Comparison of ENCODE assay signal across 10 cellular contexts in the genomic region with DNA sequence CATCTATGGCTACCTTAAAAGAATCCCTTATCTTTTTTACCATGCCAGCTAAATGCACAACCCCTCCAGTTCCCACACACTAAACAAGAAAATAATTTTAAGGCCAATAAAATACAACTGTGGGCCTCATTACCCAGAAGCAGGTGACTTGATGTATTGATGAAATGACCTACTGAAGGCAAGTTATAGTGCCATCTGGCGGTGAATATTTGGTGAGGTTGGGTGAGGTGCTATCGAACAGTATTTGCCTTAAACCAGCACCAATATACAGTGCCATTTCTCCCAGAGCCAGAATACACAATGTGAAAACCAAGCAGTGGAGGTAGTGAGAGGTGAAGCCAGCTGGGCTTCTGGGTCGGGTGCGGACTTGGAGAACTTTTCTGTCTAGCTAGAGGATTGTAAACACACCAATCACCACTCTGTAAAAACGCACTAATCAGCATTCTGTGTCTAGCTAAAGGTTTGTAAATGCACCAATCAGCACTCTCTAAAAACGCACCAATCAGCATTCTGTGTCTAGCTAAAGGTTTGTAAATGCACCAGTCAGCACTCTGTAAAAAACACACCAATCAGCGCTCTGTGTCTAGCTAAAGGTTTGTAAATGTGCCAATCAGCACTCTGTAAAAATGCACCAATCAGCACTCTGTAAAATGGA. TPM values are rescaled to one million over a fixed set of nuclear protein-coding genes. Genes with fewer than 3 reads are reported as not detected.
DNase-seq lines count a peak whose midpoint lies in the region; ATAC-seq, FAIRE-seq and TF ChIP-seq lines count a peak whose summit lies in the region.
"Not testable (repeated sequence)": the region's sequence is repeated elsewhere in the genome, so short reads cannot be mapped to it uniquely, and the experiment has no call there.
"Had no signal": no experiment of that assay in that cellular context is flagged by ENCODE, and none has a peak within 500 bp of the region (broad histone marks: within the 10 kb centered on the region; RNA-seq: fewer than 3 reads in every experiment).

No MANE protein-coding gene starts in this region.

- H3K27me3 Mint-ChIP-seq in activated T-cell treated with anti-CD3 and anti-CD28 coated beads, Interleukin-2, amount 50 U/mL, for 72 hours (ENCODE audit: low read depth): peaks cover 13% of the 10 kb centered on the region
- peaks cover 29% of the 10 kb centered on the region for H3K27me3 Mint-ChIP-seq in endodermal cell (ENCODE audit: insufficient read depth)
- H3K27me3 Mint-ChIP-seq in progenitor cell of endocrine pancreas: peaks cover 31% of the 10 kb centered on the region

- H3K4me3 Mint-ChIP-seq in activated T-cell treated with anti-CD3 and anti-CD28 coated beads, Interleukin-2, amount 50 U/mL, for 72 hours: peak overlapping the region in 1 of 2 donors; percentile 74
- H3K4me3 Mint-ChIP-seq in endodermal cell; progenitor cell of endocrine pancreas (ENCODE audit: low read depth): not testable (repeated sequence)

- H3K27ac ChIP-seq in endodermal cell (ENCODE audit: low read depth, low read length); keratinocyte (ENCODE audit: control insufficient read depth, insufficient read depth, low read length): not testable (repeated sequence)

- H3K9me3 ChIP-seq in endodermal cell (ENCODE audit: control insufficient read depth, low read length); keratinocyte (ENCODE audit: control insufficient read depth, low read depth, low read length): not testable (repeated sequence)

- H3K9me1 ChIP-seq in keratinocyte (ENCODE audit: control insufficient read depth, extremely low read depth, insufficient read depth, low read length): not testable (repeated sequence)

- not testable (repeated sequence) for H3K9me3 Mint-ChIP-seq in activated T-cell treated with anti-CD3 and anti-CD28 coated beads, Interleukin-2, amount 50 U/mL, for 72 hours; endodermal cell; progenitor cell of endocrine pancreas (ENCODE audit: low read depth)

- H2AFZ ChIP-seq in keratinocyte (ENCODE audit: control insufficient read depth, low read length): not testable (repeated sequence)

- dilution Hi-C loops in keratinocyte (cut with MboI; ENCODE audit: extremely low pct_ligation_motif_present, low sequenced_read_pairs): not testable (repeated sequence)

- WGBS in endodermal cell (ENCODE audit: insufficient coverage in 1 of 2, insufficient read length in 1 of 2), 2 experiments: 70 to 72% methylated on average over 5 to 6 of the region's 7 CpGs

- peaks cover 18% of the 10 kb centered on the region for H3K4me1 Mint-ChIP-seq in activated T-cell treated with anti-CD3 and anti-CD28 coated beads, Interleukin-2, amount 50 U/mL, for 72 hours (ENCODE audit: low read depth)
- H3K4me1 Mint-ChIP-seq in endodermal cell; progenitor cell of endocrine pancreas (ENCODE audit: low read depth): not testable (repeated sequence)

- H3K4me3 ChIP-seq in GM12864 (ENCODE audit: low read depth, low read length); endodermal cell (ENCODE audit: low read length); keratinocyte (ENCODE audit: control insufficient read depth in 2 of 3, extremely low read depth in 1 of 3, insufficient read depth in 2 of 3, low read depth in 1 of 3, low read length in 3 of 3): not testable (repeated sequence)

- not testable (repeated sequence) for ATAC-seq in activated T-cell treated with anti-CD3 and anti-CD28 coated beads, Interleukin-2, amount 50 U/mL, for 72 hours (replicated peaks in 1 of 2)

- H3K4me2 ChIP-seq in keratinocyte (ENCODE audit: control insufficient read depth, extremely low read depth, insufficient read depth, low read depth, low read length): not testable (repeated sequence)

- H3K36me3 ChIP-seq in endodermal cell (ENCODE audit: control insufficient read depth, insufficient read depth, low read length); keratinocyte (ENCODE audit: control insufficient read depth in 2 of 2, extremely low read depth in 1 of 2, insufficient read depth in 2 of 2, low read length in 2 of 2): not testable (repeated sequence)

- peak overlapping the region; percentile 85 for H3K27ac Mint-ChIP-seq in activated T-cell treated with anti-CD3 and anti-CD28 coated beads, Interleukin-2, amount 50 U/mL, for 72 hours
- not testable (repeated sequence) for H3K27ac Mint-ChIP-seq in endodermal cell, progenitor cell of endocrine pancreas

- not testable (repeated sequence) for H3K79me2 ChIP-seq in keratinocyte (ENCODE audit: control insufficient read depth, insufficient read depth, low read length)

- not testable (repeated sequence) for H3K36me3 Mint-ChIP-seq in activated T-cell treated with anti-CD3 and anti-CD28 coated beads, Interleukin-2, amount 50 U/mL, for 72 hours (ENCODE audit: insufficient read depth in 2 of 2); endodermal cell (ENCODE audit: low read depth); progenitor cell of endocrine pancreas (ENCODE audit: insufficient read depth)

- not testable (repeated sequence) for DNase-seq in AG09319 (ENCODE audit: extremely low read depth, low read depth); GM12864 (ENCODE audit: low read depth); activated T-cell treated with anti-CD3 and anti-CD28 coated beads, Interleukin-2, amount 50 U/mL, for 72 hours; keratinocyte (ENCODE audit: low read depth, low spot score); progenitor cell of endocrine pancreas (ENCODE audit: low spot score, unreplicated experiment)
- DNase-seq in M059J (ENCODE audit: low read depth) (peak; percentile 18), RPMI8226 (peak; percentile 41), endodermal cell (peak; percentile 60)

- not testable (repeated sequence) for H4K20me1 ChIP-seq in keratinocyte (ENCODE audit: control insufficient read depth, extremely low read depth, insufficient read depth, low read length)

- not testable (repeated sequence) for H3K4me1 ChIP-seq in endodermal cell (ENCODE audit: control insufficient read depth, insufficient read depth, low read length); keratinocyte (ENCODE audit: control insufficient read depth, extremely low read depth, insufficient read depth, low read length)

- H3K9ac ChIP-seq in endodermal cell (ENCODE audit: extremely low read depth, low read length, poor library complexity, severe bottlenecking); keratinocyte (ENCODE audit: control insufficient read depth, extremely low read depth, insufficient read depth, low read length): not testable (repeated sequence)

- H3K27me3 ChIP-seq in endodermal cell (ENCODE audit: control insufficient read depth, insufficient read depth, low read length, poor library complexity, severe bottlenecking); keratinocyte (ENCODE audit: control insufficient read depth, extremely low read depth, insufficient read depth, low read length): not testable (repeated sequence)

- FAIRE-seq in keratinocyte (lab: Jason Lieb, UNC): not testable (repeated sequence)

- peak; percentile 34 for TF ChIP-seq CTCF in AG09319 (IDR thresholded peaks at IDR 0.05; ENCODE audit: low read depth, low read length)
- TF ChIP-seq CTCF in GM12864 (IDR thresholded peaks at IDR 0.05; ENCODE audit: low read depth, low read length, missing control alignments): peak; percentile 43
- TF ChIP-seq CTCF in endodermal cell (conservative IDR thresholded peaks at IDR 0.05): peak; percentile 73
- TF ChIP-seq CTCF in keratinocyte (optimal IDR thresholded peaks at IDR 0.05 in 1 of 3, IDR thresholded peaks at IDR 0.05 in 1 of 3, conservative IDR thresholded peaks at IDR 0.05 in 1 of 3; ENCODE audit: extremely low read depth in 1 of 3, insufficient read depth in 2 of 3, low read length in 3 of 3): peak; percentile 44 to 62 (median 52)
- peak; percentile 45 for TF ChIP-seq CTCF in progenitor cell of endocrine pancreas (IDR thresholded peaks at IDR 0.05; ENCODE audit: unreplicated experiment)

RNA-seq across cellular contexts. Expression of gene SPACA6, which starts 17.1 kb away (rescaled TPM):
- 4.1 and 13.7 TPM in 2 replicates for total RNA-seq in M059J (2014; rRNA removed; shearing (Covaris generic))
- 1 to 10 TPM; 3.6 to 7.5 TPM for total RNA-seq in activated T-cell treated with anti-CD3 and anti-CD28 coated beads, Interleukin-2, amount 50 U/mL, for 72 hours
- total RNA-seq in endodermal cell (10 to 100 TPM; 18.4 to 26.8 TPM), progenitor cell of endocrine pancreas (28.9 and 32.3 TPM in 2 replicates)
- polyA plus RNA-seq in endodermal cell (2013, experiment 1 of 2): 33.8 TPM
- 32.2 TPM for polyA plus RNA-seq in endodermal cell (2013, experiment 2 of 2)
- 3.9 to 9.4 TPM (median 4.3 TPM) in 3 replicates for polyA plus RNA-seq in keratinocyte
- 3.3 TPM for polyA plus RNA-seq in keratinocyte (2011; ENCODE audit: low read depth)
- 1.8 and 6.0 TPM in 2 replicates for polyA plus RNA-seq in keratinocyte (2011; cell fraction: cytosol; rRNA removed)
- polyA plus RNA-seq in keratinocyte (2011; cell fraction: nucleus; rRNA removed): 10.8 and 19.3 TPM in 2 replicates
- 4.3 and 10.4 TPM in 2 replicates for polyA plus RNA-seq in keratinocyte (2012; ENCODE audit: low replicate concordance)
- polyA minus RNA-seq in keratinocyte: 1.1 to 4.5 TPM (median 2.5 TPM) in 3 replicates
- not detected for polyA minus RNA-seq in keratinocyte (2011; cell fraction: cytosol; rRNA and poly(A)+ RNA removed)
- polyA minus RNA-seq in keratinocyte (2011; cell fraction: nucleus; rRNA and poly(A)+ RNA removed): 5.0 and 6.2 TPM in 2 replicates

RNA-seq across cellular contexts. Expression of gene SIGLEC14, which starts 29.4 kb away (rescaled TPM):
- total RNA-seq in M059J (2014; rRNA removed; shearing (Covaris generic)): not detected in 2 replicates
- under 1 TPM in 1 of 2 donors, not detected in 1; 0.38 TPM for total RNA-seq in activated T-cell treated with anti-CD3 and anti-CD28 coated beads, Interleukin-2, amount 50 U/mL, for 72 hours
- total RNA-seq in endodermal cell (not detected), progenitor cell of endocrine pancreas (not detected in 2 replicates)
- polyA plus RNA-seq in endodermal cell (2013, experiment 1 of 2): not detected
- polyA plus RNA-seq in endodermal cell (2013, experiment 2 of 2): 0.12 TPM
- not detected in 3 replicates for polyA plus RNA-seq in keratinocyte
- polyA plus RNA-seq in keratinocyte (2011; ENCODE audit: low read depth): not detected
- not detected in 2 replicates for polyA plus RNA-seq in keratinocyte (2011; cell fraction: cytosol; rRNA removed)
- polyA plus RNA-seq in keratinocyte (2011; cell fraction: nucleus; rRNA removed): not detected in 2 replicates
- polyA plus RNA-seq in keratinocyte (2012; ENCODE audit: low replicate concordance): not detected in 2 replicates
- polyA minus RNA-seq in keratinocyte: not detected in 3 replicates
- polyA minus RNA-seq in keratinocyte (2011; cell fraction: cytosol; rRNA and poly(A)+ RNA removed): not detected
- not detected in 2 replicates for polyA minus RNA-seq in keratinocyte (2011; cell fraction: nucleus; rRNA and poly(A)+ RNA removed)
- total RNA-seq: CD4-positive, CD25-positive, alpha-beta regulatory T cell had no signal

RNA-seq across cellular contexts. Expression of gene SIGLEC5, which starts 45.8 kb away (rescaled TPM):
- total RNA-seq in M059J (2014; rRNA removed; shearing (Covaris generic)): not detected in 2 replicates
- total RNA-seq in activated T-cell treated with anti-CD3 and anti-CD28 coated beads, Interleukin-2, amount 50 U/mL, for 72 hours: not detected
- total RNA-seq in endodermal cell: not detected
- 0.14 TPM for polyA plus RNA-seq in endodermal cell (2013, experiment 1 of 2)
- polyA plus RNA-seq in endodermal cell (2013, experiment 2 of 2): not detected
- polyA plus RNA-seq in keratinocyte: not detected in 3 replicates
- not detected for polyA plus RNA-seq in keratinocyte (2011; ENCODE audit: low read depth)
- not detected in 2 replicates for polyA plus RNA-seq in keratinocyte (2011; cell fraction: cytosol; rRNA removed)
- polyA plus RNA-seq in keratinocyte (2011; cell fraction: nucleus; rRNA removed): not detected in 2 replicates
- polyA plus RNA-seq in keratinocyte (2012; ENCODE audit: low replicate concordance): not detected in 2 replicates
- not detected in 3 replicates for polyA minus RNA-seq in keratinocyte
- not detected for polyA minus RNA-seq in keratinocyte (2011; cell fraction: cytosol; rRNA and poly(A)+ RNA removed)
- not detected in 2 replicates for polyA minus RNA-seq in keratinocyte (2011; cell fraction: nucleus; rRNA and poly(A)+ RNA removed)
- total RNA-seq in progenitor cell of endocrine pancreas: not detected in 2 replicates
- total RNA-seq: CD4-positive, CD25-positive, alpha-beta regulatory T cell had no signal

RNA-seq across cellular contexts. Expression of gene HAS1, which starts 47.8 kb away (rescaled TPM):
- not detected in 2 replicates for total RNA-seq in M059J (2014; rRNA removed; shearing (Covaris generic))
- total RNA-seq in activated T-cell treated with anti-CD3 and anti-CD28 coated beads, Interleukin-2, amount 50 U/mL, for 72 hours: not detected
- total RNA-seq in endodermal cell (under 1 TPM in 1 of 2 donors, not detected in 1; 0.22 TPM), progenitor cell of endocrine pancreas (not detected in 2 replicates)
- polyA plus RNA-seq in endodermal cell (2013, experiment 1 of 2): 0.78 TPM
- polyA plus RNA-seq in endodermal cell (2013, experiment 2 of 2): 1.0 TPM
- polyA plus RNA-seq in keratinocyte: 0.33 to 5.0 TPM (median 0.56 TPM) in 3 replicates
- 3.6 TPM for polyA plus RNA-seq in keratinocyte (2011; ENCODE audit: low read depth)
- polyA plus RNA-seq in keratinocyte (2011; cell fraction: cytosol; rRNA removed): 0.26 and 0.62 TPM in 2 replicates
- polyA plus RNA-seq in keratinocyte (2011; cell fraction: nucleus; rRNA removed): 3.5 and 5.4 TPM in 2 replicates
- polyA plus RNA-seq in keratinocyte (2012; ENCODE audit: low replicate concordance): 0.50 and 6.6 TPM in 2 replicates
- polyA minus RNA-seq in keratinocyte: 0.19 to 3.1 TPM (median 2.9 TPM) in 3 replicates
- 4.0 TPM for polyA minus RNA-seq in keratinocyte (2011; cell fraction: cytosol; rRNA and poly(A)+ RNA removed)
- 4.6 and 6.5 TPM in 2 replicates for polyA minus RNA-seq in keratinocyte (2011; cell fraction: nucleus; rRNA and poly(A)+ RNA removed)
- total RNA-seq: activated B cell treated with CpG ODN at 0.5 μM for 24 hours had no signal
- polyA plus RNA-seq: CD4-positive, CD25-positive, alpha-beta regulatory T cell had no signal
